Comparison of ENCODE assay signal across 14 cellular contexts in the genomic region with DNA sequence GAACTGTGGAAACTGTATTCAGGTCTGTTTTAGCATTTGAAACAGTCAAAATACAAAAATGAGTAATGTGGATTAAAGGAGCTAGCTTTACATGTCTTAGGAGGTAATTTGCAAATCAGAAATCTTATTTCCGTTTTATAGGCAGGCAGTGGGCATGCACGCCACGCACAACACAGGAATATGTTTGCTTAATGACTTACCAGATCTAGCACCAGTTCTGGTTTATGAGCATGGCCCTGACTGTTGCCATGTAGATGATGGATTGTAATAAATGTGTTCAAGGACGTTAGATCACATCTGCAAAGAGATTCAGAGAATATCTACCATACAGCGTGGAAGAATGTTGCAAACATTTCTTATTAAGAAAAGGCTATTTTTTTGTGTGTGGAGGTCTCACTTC.
DNase-seq lines count a peak whose midpoint lies in the region; ATAC-seq, FAIRE-seq and TF ChIP-seq lines count a peak whose summit lies in the region.
"Had no signal": no experiment of that assay in that cellular context is flagged by ENCODE, and none has a peak within 500 bp of the region (broad histone marks: within the 10 kb centered on the region; RNA-seq: fewer than 3 reads in every experiment).

No MANE protein-coding gene starts in this region.

- no peaks in the 10 kb centered on the region for H3K27me3 ChIP-seq in HAP-1 (ENCODE audit: low read depth)
- no peaks in the 10 kb centered on the region for H3K27me3 ChIP-seq in colonic mucosa
- H3K27me3 ChIP-seq in pancreas = no peaks in the 10 kb centered on the region
- H3K27me3 ChIP-seq: BLaER1 had no signal

- intact Hi-C loops in colonic mucosa (cut with DNase I) (no loop called here), pancreas (cut with DNase I) (no loop called here)

- ATAC-seq in pancreas (no peak), HG03565 (IDR thresholded peaks at IDR 0.05; ENCODE audit: unreplicated experiment) (no peak), GM18861 (IDR thresholded peaks at IDR 0.05; ENCODE audit: unreplicated experiment) (no peak)

- H3K9ac ChIP-seq in colonic mucosa (ENCODE audit: low read depth in 2 of 2, low read length in 2 of 2) = peak overlapping the region in 1 of 2 donors; percentile 31
- H3K9ac ChIP-seq: BLaER1 had no signal

- FAIRE-seq in pancreas (lab: Jason Lieb, UNC) = peak; percentile 17
- FAIRE-seq: H54 had no signal

- H3K27ac ChIP-seq in colonic mucosa (peak overlapping the region; percentile 33), pancreas (no peak overlapping the region)
- H3K27ac ChIP-seq: BLaER1 had no signal

- peak; percentile 67 to 82 for DNase-seq in HAP-1 (ENCODE audit: low spot score in 2 of 2)
- peak; percentile 37 for DNase-seq in LNCaP clone FGC (ENCODE audit: low read depth)
- peak; percentile 50 for DNase-seq in colonic mucosa
- no peak for DNase-seq in pancreas
- DNase-seq in NCI-H774 (lab: John Stamatoyannopoulos, UW) = no peak
- DNase-seq: 8988T; AML-193; CD8-positive, alpha-beta memory T cell; DMS53; GF-D8 had no signal

- no peaks in the 10 kb centered on the region for H3K36me3 ChIP-seq in HAP-1 (replicated peaks)
- H3K36me3 ChIP-seq in colonic mucosa = no peaks in the 10 kb centered on the region
- no peaks in the 10 kb centered on the region for H3K36me3 ChIP-seq in pancreas
- H3K36me3 ChIP-seq: BLaER1 had no signal

- H3K9me3 ChIP-seq in HAP-1 (no peaks in the 10 kb centered on the region), colonic mucosa (no peaks in the 10 kb centered on the region), pancreas (no peaks in the 10 kb centered on the region)
- H3K9me3 ChIP-seq: BLaER1 had no signal

- 58 to 64% methylated on average over 5 of the region's 5 CpGs for WGBS in pancreas, 2 donors

- in situ Hi-C loops in HAP-1 (cut with MboI; ENCODE audit: low sequenced_read_pairs) = no loop called here

- H3K4me3 ChIP-seq in HAP-1 (no peak overlapping the region), LNCaP clone FGC (ENCODE audit: low read depth, low read length) (no peak overlapping the region), colonic mucosa (no peak overlapping the region), pancreas (no peak overlapping the region)
- H3K4me3 ChIP-seq: BLaER1 had no signal

- H3K4me1 ChIP-seq in HAP-1 = peaks cover 36% of the 10 kb centered on the region
- no peaks in the 10 kb centered on the region for H3K4me1 ChIP-seq in colonic mucosa
- H3K4me1 ChIP-seq in pancreas = no peaks in the 10 kb centered on the region
- H3K4me1 ChIP-seq: BLaER1 had no signal

- TF ChIP-seq CTCF in LNCaP clone FGC (IDR thresholded peaks at IDR 0.05; ENCODE audit: control insufficient read depth, extremely low read depth, insufficient read depth) = no peak
- TF ChIP-seq CTCF in colonic mucosa (IDR thresholded peaks at IDR 0.05) = no peak
- no peak for TF ChIP-seq CTCF in pancreas (IDR thresholded peaks at IDR 0.05)

Comparison
In these comparisons a context has a peak if more than half of its experiments do, and no peak if none do; other contexts are left out.
1. DNase-seq: peak in HAP-1 (2 of 2), LNCaP clone FGC (single experiment) and colonic mucosa (single experiment); none in pancreas (0 of 6) and NCI-H774 (single experiment).